ENCODE assay signal across 10 cellular contexts in genomic region chr1:178192686-178193085, GRCh38.
DNase-seq lines count a peak whose midpoint lies in the region; ATAC-seq, FAIRE-seq and TF ChIP-seq lines count a peak whose summit lies in the region.
"Had no signal": no experiment of that assay in that cellular context is flagged by ENCODE, and none has a peak within 500 bp of the region (broad histone marks: within the 10 kb centered on the region; RNA-seq: fewer than 3 reads in every experiment).

No MANE protein-coding gene starts in this region.

- H3K27ac ChIP-seq in endothelial cell of umbilical vein (ENCODE audit: insufficient read depth, low read depth, low read length): peak overlapping the region; percentile 77

- no peaks in the 10 kb centered on the region for H3K9me3 ChIP-seq in endothelial cell of umbilical vein (replicated peaks; ENCODE audit: control insufficient read depth, insufficient read depth, low read length)

- H3K36me3 ChIP-seq in endothelial cell of umbilical vein (ENCODE audit: control insufficient read depth in 2 of 2, extremely low read depth in 1 of 2, insufficient read depth in 2 of 2, low read length in 2 of 2): no peaks in the 10 kb centered on the region

- H4K20me1 ChIP-seq in endothelial cell of umbilical vein (replicated peaks; ENCODE audit: control insufficient read depth, extremely low read depth, insufficient read depth, low read length): no peaks in the 10 kb centered on the region

- peak overlapping the region; percentile 28 for H2AFZ ChIP-seq in endothelial cell of umbilical vein (ENCODE audit: low read depth, low read length)

- DNase-seq in ELR (ENCODE audit: low read depth) (peak; percentile 85), OCI-M1 (lab: John Stamatoyannopoulos, UW) (peak; percentile 61), endothelial cell of umbilical vein (ENCODE audit: low read depth, low spot score) (peak; percentile 96), myocyte (ENCODE audit: low read depth) (peak; percentile 74)
- DNase-seq in activated naive CD4-positive, alpha-beta T cell treated with anti-CD3 and anti-CD28 coated beads, Interleukin-2, amount 50 U/mL, for 72 hours (ENCODE audit: low spot score in 2 of 2): no peak
- DNase-seq: naive thymus-derived CD8-positive, alpha-beta T cell had no signal

- no peak for TF ChIP-seq CTCF in endothelial cell of umbilical vein (IDR thresholded peaks at IDR 0.05; ENCODE audit: extremely low read depth in 1 of 2, insufficient read depth in 1 of 2, low read depth in 1 of 2, low read length in 2 of 2)

- no peaks in the 10 kb centered on the region for H3K9me1 ChIP-seq in endothelial cell of umbilical vein (replicated peaks; ENCODE audit: control insufficient read depth, extremely low read depth, insufficient read depth, low read length)

- BruUV-seq in endothelial cell of umbilical vein (replicated peaks; lab: Mats Ljungman, UMichigan): no TSS peak

- dilution Hi-C loops in endothelial cell of umbilical vein (cut with MboI; ENCODE audit: extremely low pct_ligation_motif_present, low sequenced_read_pairs): no loop called here

- intact Hi-C loops in endothelial cell of umbilical vein (cut with micrococcal nuclease): loop anchor here (1.0 to 5.0 kb wide), 6 partner anchors 48 to 244 kb away; no protein-coding TSS in a partner anchor

- CTCF ChIA-PET in endothelial cell of umbilical vein (lab: Charles Lee): interaction anchor here (0.8 to 5.6 kb wide), 5 partner anchors 24 to 161 kb away, joined by 3 to 41 read pairs (median 3); partner anchors contain the start of gene RASAL2

- H3K27ac Mint-ChIP-seq in activated naive CD4-positive, alpha-beta T cell treated with anti-CD3 and anti-CD28 coated beads, Interleukin-2, amount 50 U/mL, for 72 hours: no peak overlapping the region
- H3K27ac Mint-ChIP-seq: activated T-helper 1 cell treated with anti-CD3 and anti-CD28 coated beads, Interleukin-12 subunit alpha, Interleukin-12 subunit beta, Interleukin-2, Interleukin-4 antibody, amounts not matched to agents 30 ng/mL and 10 ng/mL and 1 ng/mL, durations not matched to agents 14 hours and 24 hours and 36 hours; naive thymus-derived CD8-positive, alpha-beta T cell had no signal

- H3K4me2 ChIP-seq in endothelial cell of umbilical vein (ENCODE audit: insufficient read depth, low read length): peak overlapping the region; percentile 87

- POLR2A ChIA-PET in endothelial cell of umbilical vein (lab: Charles Lee): no interaction called here

- H3K9ac ChIP-seq in endothelial cell of umbilical vein (replicated peaks; ENCODE audit: extremely low read depth, insufficient read depth, low read length): peak overlapping the region; percentile 59

- H3K4me1 ChIP-seq in endothelial cell of umbilical vein (ENCODE audit: control insufficient read depth, extremely low read depth, insufficient read depth, low read length): peaks cover 26% of the 10 kb centered on the region

- peak; percentile 84 for FAIRE-seq in endothelial cell of umbilical vein (lab: Jason Lieb, UNC)

- H3K36me3 Mint-ChIP-seq in activated naive CD4-positive, alpha-beta T cell treated with anti-CD3 and anti-CD28 coated beads, Interleukin-2, amount 50 U/mL, for 72 hours: no peaks in the 10 kb centered on the region
- H3K36me3 Mint-ChIP-seq: naive thymus-derived CD8-positive, alpha-beta T cell had no signal

- H3K4me3 ChIP-seq in endothelial cell of umbilical vein (replicated peaks in 1 of 3; ENCODE audit: insufficient read depth in 1 of 3, low read depth in 1 of 3, low read length in 3 of 3): peak overlapping the region in 2 of 3 experiments; percentile 18 to 72

- H3K9me3 Mint-ChIP-seq in activated naive CD4-positive, alpha-beta T cell treated with anti-CD3 and anti-CD28 coated beads, Interleukin-2, amount 50 U/mL, for 72 hours: no peaks in the 10 kb centered on the region
- H3K9me3 Mint-ChIP-seq: activated T-helper 1 cell treated with anti-CD3 and anti-CD28 coated beads, Interleukin-12 subunit alpha, Interleukin-12 subunit beta, Interleukin-2, Interleukin-4 antibody, amounts not matched to agents 30 ng/mL and 10 ng/mL and 1 ng/mL, durations not matched to agents 14 hours and 24 hours and 36 hours had no signal

- H3K79me2 ChIP-seq in endothelial cell of umbilical vein (ENCODE audit: control insufficient read depth, insufficient read depth, low read length): peaks cover 6% of the 10 kb centered on the region

- H3K27me3 ChIP-seq in endothelial cell of umbilical vein (ENCODE audit: control insufficient read depth in 2 of 2, insufficient read depth in 2 of 2, low read length in 2 of 2): no peaks in the 10 kb centered on the region

- ATAC-seq in HG02642 (IDR thresholded peaks at IDR 0.05; ENCODE audit: poor library complexity, unreplicated experiment): no peak
- no peak for ATAC-seq in HG02588 (IDR thresholded peaks at IDR 0.05; ENCODE audit: unreplicated experiment)
- ATAC-seq in HG03571 (IDR thresholded peaks at IDR 0.05; ENCODE audit: unreplicated experiment): no peak
- ATAC-seq in activated naive CD4-positive, alpha-beta T cell treated with anti-CD3 and anti-CD28 coated beads, Interleukin-2, amount 50 U/mL, for 72 hours: no peak
- ATAC-seq: naive thymus-derived CD8-positive, alpha-beta T cell had no signal

- TF ChIP-seq POLR2A in endothelial cell of umbilical vein (IDR thresholded peaks at IDR 0.05; ENCODE audit: low read depth, low read length): no peak

TF ChIP-seq in endothelial cell of umbilical vein, 7 proteins besides CTCF, POLR2A, EP300 and RAD21:
- TF ChIP-seq GATA2 (IDR thresholded peaks at IDR 0.05; ENCODE audit: insufficient read depth, insufficient read length, low read depth, low read length) (peak; percentile 73), MAX (IDR thresholded peaks at IDR 0.05; ENCODE audit: insufficient read depth, insufficient read length) (no peak), FOS (IDR thresholded peaks at IDR 0.05; ENCODE audit: borderline replicate concordance, insufficient read depth, low read length) (peak; percentile 61), JUN (IDR thresholded peaks at IDR 0.05; ENCODE audit: borderline replicate concordance, insufficient read depth, insufficient read length, low read depth) (peak; percentile 48)

Comparison
In these comparisons a context has a peak if more than half of its experiments do, and no peak if none do; other contexts are left out.
1. DNase-seq: peak in ELR (single experiment), OCI-M1 (single experiment), endothelial cell of umbilical vein (single experiment) and myocyte (single experiment); none in activated naive CD4-positive, alpha-beta T cell treated with anti-CD3 and anti-CD28 coated beads, Interleukin-2, amount 50 U/mL, for 72 hours (0 of 2).